15 cellular contexts compared by ENCODE assay signal in genomic region chr3:21859124-21859781, GRCh38.
"Had no signal": no experiment of that assay in that cellular context is flagged by ENCODE, and none has a peak within 500 bp of the region (broad histone marks: within the 10 kb centered on the region; RNA-seq: fewer than 3 reads in every experiment).

No MANE protein-coding gene starts in this region.

- H3K4me3 ChIP-seq: pancreas, sigmoid colon, tibial artery had no signal

- ATAC-seq: activated CD8-positive, alpha-beta T cell treated with anti-CD3 and anti-CD28 coated beads for 36 hours; left lobe of liver; pancreas; stimulated activated naive B cell treated with anti-CD40 and anti-IgM and Interleukin-4, amounts not matched to agents 10 μg/mL and 1 μg/mL and 100 μg/mL, for 72 hours had no signal

- H3K36me3 ChIP-seq: pancreas, sigmoid colon, tibial artery had no signal

- H3K4me1 ChIP-seq: pancreas, sigmoid colon, tibial artery had no signal

- H3K9me3 ChIP-seq: pancreas, sigmoid colon, tibial artery had no signal

- DNase-seq: activated CD4-positive, alpha-beta T cell treated with anti-CD3 and anti-CD28 coated beads, Interleukin-2, amount 10 ng/mL, durations not matched to agents 24 days and 14 days; activated CD8-positive, alpha-beta T cell treated with anti-CD3 and anti-CD28 coated beads for 36 hours; activated naive CD4-positive, alpha-beta T cell treated with Interleukin-2 at 50 U/mL for 16 hours; activated naive CD8-positive, alpha-beta T cell treated with anti-CD3 and anti-CD28 coated beads, Interleukin-2, amount 10 ng/mL, durations not matched to agents 7 days and 5 days; activated T-cell treated with anti-CD3 and anti-CD28 coated beads, Interleukin-2, amount 50 U/mL, for 24 hours; amygdala; cerebellar nuclear complex; effector CD8-positive, alpha-beta T cell; mammary epithelial cell; pancreas; sigmoid colon; stimulated activated naive B cell treated with anti-CD40 and anti-IgM and Interleukin-4, amounts not matched to agents 10 μg/mL and 1 μg/mL and 100 μg/mL, for 72 hours; T1000; tibial artery had no signal

- H3K27me3 ChIP-seq: pancreas, sigmoid colon, tibial artery had no signal
